In genomic region chr4:67721770-67722597, GRCh38 we compare ENCODE assay signal across 1 cellular context.
TF ChIP-seq lines count a peak whose summit lies in the region.

No MANE protein-coding gene starts in this region.

TF ChIP-seq in K562, 482 proteins besides CTCF, POLR2A, EP300 and RAD21 (continued from another document and continues in another):
- TF ChIP-seq MTA1 (IDR thresholded peaks at IDR 0.05; ENCODE audit: borderline replicate concordance) (peak; percentile 93), PRMT5 (CRISPR knock-in tag; IDR thresholded peaks at IDR 0.05) (no peak), ZNF507 (tag; conservative IDR thresholded peaks at IDR 0.05) (peak; percentile 94), ZNF668 (CRISPR knock-in tag; IDR thresholded peaks at IDR 0.05) (peak; percentile 100), MXI1 (IDR thresholded peaks at IDR 0.05; ENCODE audit: low read depth, low read length) (peak; percentile 87), SMARCC2 (IDR thresholded peaks at IDR 0.05; ENCODE audit: low read depth) (no peak), MEF2A (IDR thresholded peaks at IDR 0.05; ENCODE audit: control insufficient read depth, low read depth, low read length) (0 out of 2 replicates have a peak, but pooled peaks have one; percentile 4), SIN3B (IDR thresholded peaks at IDR 0.05; ENCODE audit: low read depth) (no peak), ZNF12 (CRISPR knock-in tag; IDR thresholded peaks at IDR 0.05) (no peak), SMARCA5 (IDR thresholded peaks at IDR 0.05) (peak; percentile 85), C11orf30 (IDR thresholded peaks at IDR 0.05; ENCODE audit: low read depth) (no peak), SRF (CRISPR knock-in tag; IDR thresholded peaks at IDR 0.05) (peak; percentile 96 to 99), U2AF2 (optimal IDR thresholded peaks at IDR 0.05; ENCODE audit: low read depth, low read length) (no peak), POLR2B (IDR thresholded peaks at IDR 0.05; ENCODE audit: low read depth, partially characterized antibody) (no peak), ZBTB40 (IDR thresholded peaks at IDR 0.05) (0 out of 2 replicates have a peak, but pooled peaks have one; percentile 28), ZBTB40 (CRISPR knock-in tag; IDR thresholded peaks at IDR 0.05) (no peak), CBX5 (IDR thresholded peaks at IDR 0.05; ENCODE audit: borderline replicate concordance, low read depth) (no peak), NFATC3 (IDR thresholded peaks at IDR 0.05) (no peak), CHD2 (IDR thresholded peaks at IDR 0.05; ENCODE audit: low read depth, low read length) (0 out of 2 replicates have a peak, but pooled peaks have one; percentile 38), ARNT (IDR thresholded peaks at IDR 0.05) (peak; percentile 14 to 77; a peak in 3 of 4 replicates), ZFP36 (IDR thresholded peaks at IDR 0.05; ENCODE audit: low read depth, low read length, partially characterized antibody) (peak; percentile 53), SIN3A (IDR thresholded peaks at IDR 0.05; ENCODE audit: borderline replicate concordance in 2 of 2, control insufficient read depth in 1 of 2, low read depth in 2 of 2, low read length in 2 of 2) (peak in 1 of 2 experiments; percentile 94; a peak in 2 of 4 replicates), ELK1 (CRISPR knock-in tag; IDR thresholded peaks at IDR 0.05) (no peak), ETV5 (CRISPR knock-in tag; IDR thresholded peaks at IDR 0.05; ENCODE audit: low read depth) (peak; percentile 93), CC2D1A (IDR thresholded peaks at IDR 0.05) (0 out of 2 replicates have a peak, but pooled peaks have one; percentile 15), ZNF511 (CRISPR knock-in tag; IDR thresholded peaks at IDR 0.05) (no peak), KDM2B (CRISPR knock-in tag; IDR thresholded peaks at IDR 0.05) (peak; percentile 100), TAL1 (IDR thresholded peaks at IDR 0.05) (peak; percentile 23; the same call in 1 of the 2 replicates), TCFL5 (CRISPR knock-in tag; conservative IDR thresholded peaks at IDR 0.05) (peak; percentile 99)
- TF ChIP-seq, protein P1, sequence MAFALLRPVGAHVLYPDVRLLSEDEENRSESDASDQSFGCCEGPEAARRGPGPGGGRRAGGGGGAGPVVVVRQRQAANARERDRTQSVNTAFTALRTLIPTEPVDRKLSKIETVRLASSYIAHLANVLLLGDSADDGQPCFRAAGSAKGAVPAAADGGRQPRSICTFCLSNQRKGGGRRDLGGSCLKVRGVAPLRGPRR (CRISPR knock-in tag; IDR thresholded peaks at IDR 0.05) = peak; percentile 100
- TF ChIP-seq, protein P2, sequence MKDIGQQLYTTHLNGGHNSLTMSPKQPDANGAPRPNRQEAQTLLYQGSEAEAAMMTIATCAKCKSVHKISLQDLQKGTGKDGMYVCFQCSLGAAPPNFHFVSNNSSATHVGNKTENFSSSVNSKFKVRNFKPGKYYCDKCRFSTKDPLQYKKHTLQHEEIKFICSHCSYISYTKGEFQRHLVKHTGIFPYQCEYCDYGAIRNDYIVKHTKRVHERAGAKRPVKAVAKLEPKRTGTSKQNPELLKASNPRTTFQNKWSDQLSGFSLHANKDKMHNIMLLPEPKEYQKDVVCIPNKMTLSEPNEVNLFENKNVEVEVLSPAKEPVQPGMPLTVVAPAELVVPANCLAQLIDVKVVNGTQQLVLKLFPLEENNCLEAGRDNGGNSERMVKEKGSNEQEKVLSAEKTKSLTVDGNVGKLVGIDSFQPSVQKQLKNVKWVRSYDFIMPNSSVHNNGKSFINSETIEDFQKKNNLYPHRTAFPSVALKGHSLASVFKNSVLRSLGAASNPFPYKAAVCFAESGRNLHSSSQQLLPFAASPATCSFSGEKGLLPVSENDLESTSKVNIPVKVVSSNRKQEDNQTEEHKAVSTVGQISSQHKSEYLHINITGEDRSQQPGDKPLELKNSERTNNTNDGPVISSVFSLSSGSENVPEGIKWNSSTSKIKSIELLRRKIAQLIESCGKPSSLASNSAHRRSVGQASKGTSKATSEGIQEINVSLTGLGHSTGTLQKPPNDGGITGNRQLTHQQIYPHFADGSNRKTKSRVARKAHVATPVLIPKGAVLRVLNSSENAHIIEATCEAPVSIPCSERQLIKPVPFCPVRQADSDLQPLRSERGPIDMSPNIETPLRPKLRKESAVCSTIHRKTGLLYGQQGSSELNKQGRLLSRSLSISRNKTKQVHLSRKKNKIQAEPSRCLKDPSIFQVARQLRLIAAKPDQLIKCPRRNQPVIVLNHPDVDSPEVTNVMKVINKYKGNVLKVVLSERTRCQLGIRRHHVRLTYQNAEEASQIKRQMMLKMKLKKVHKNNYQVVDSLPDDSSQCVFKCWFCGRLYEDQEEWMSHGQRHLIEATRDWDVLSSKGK (CRISPR knock-in tag; IDR thresholded peaks at IDR 0.05) = peak; percentile 96
- TF ChIP-seq, protein P3, sequence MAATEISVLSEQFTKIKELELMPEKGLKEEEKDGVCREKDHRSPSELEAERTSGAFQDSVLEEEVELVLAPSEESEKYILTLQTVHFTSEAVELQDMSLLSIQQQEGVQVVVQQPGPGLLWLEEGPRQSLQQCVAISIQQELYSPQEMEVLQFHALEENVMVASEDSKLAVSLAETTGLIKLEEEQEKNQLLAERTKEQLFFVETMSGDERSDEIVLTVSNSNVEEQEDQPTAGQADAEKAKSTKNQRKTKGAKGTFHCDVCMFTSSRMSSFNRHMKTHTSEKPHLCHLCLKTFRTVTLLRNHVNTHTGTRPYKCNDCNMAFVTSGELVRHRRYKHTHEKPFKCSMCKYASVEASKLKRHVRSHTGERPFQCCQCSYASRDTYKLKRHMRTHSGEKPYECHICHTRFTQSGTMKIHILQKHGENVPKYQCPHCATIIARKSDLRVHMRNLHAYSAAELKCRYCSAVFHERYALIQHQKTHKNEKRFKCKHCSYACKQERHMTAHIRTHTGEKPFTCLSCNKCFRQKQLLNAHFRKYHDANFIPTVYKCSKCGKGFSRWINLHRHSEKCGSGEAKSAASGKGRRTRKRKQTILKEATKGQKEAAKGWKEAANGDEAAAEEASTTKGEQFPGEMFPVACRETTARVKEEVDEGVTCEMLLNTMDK (IDR thresholded peaks at IDR 0.05; ENCODE audit: borderline replicate concordance, insufficient read depth, low read depth, low read length, poor library complexity, severe bottlenecking) = no peak
- TF ChIP-seq, protein P4, sequence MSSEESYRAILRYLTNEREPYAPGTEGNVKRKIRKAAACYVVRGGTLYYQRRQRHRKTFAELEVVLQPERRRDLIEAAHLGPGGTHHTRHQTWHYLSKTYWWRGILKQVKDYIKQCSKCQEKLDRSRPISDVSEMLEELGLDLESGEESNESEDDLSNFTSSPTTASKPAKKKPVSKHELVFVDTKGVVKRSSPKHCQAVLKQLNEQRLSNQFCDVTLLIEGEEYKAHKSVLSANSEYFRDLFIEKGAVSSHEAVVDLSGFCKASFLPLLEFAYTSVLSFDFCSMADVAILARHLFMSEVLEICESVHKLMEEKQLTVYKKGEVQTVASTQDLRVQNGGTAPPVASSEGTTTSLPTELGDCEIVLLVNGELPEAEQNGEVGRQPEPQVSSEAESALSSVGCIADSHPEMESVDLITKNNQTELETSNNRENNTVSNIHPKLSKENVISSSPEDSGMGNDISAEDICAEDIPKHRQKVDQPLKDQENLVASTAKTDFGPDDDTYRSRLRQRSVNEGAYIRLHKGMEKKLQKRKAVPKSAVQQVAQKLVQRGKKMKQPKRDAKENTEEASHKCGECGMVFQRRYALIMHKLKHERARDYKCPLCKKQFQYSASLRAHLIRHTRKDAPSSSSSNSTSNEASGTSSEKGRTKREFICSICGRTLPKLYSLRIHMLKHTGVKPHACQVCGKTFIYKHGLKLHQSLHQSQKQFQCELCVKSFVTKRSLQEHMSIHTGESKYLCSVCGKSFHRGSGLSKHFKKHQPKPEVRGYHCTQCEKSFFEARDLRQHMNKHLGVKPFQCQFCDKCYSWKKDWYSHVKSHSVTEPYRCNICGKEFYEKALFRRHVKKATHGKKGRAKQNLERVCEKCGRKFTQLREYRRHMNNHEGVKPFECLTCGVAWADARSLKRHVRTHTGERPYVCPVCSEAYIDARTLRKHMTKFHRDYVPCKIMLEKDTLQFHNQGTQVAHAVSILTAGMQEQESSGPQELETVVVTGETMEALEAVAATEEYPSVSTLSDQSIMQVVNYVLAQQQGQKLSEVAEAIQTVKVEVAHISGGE (CRISPR knock-in tag; IDR thresholded peaks at IDR 0.05) = peak in 2 of 3 experiments; percentile 59 to 96; a peak in 3 of 6 replicates
- TF ChIP-seq, protein P5, sequence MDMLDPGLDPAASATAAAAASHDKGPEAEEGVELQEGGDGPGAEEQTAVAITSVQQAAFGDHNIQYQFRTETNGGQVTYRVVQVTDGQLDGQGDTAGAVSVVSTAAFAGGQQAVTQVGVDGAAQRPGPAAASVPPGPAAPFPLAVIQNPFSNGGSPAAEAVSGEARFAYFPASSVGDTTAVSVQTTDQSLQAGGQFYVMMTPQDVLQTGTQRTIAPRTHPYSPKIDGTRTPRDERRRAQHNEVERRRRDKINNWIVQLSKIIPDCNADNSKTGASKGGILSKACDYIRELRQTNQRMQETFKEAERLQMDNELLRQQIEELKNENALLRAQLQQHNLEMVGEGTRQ (CRISPR knock-in tag; IDR thresholded peaks at IDR 0.05) = no peak
- TF ChIP-seq, protein P6, sequence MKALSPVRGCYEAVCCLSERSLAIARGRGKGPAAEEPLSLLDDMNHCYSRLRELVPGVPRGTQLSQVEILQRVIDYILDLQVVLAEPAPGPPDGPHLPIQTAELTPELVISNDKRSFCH (CRISPR knock-in tag; IDR thresholded peaks at IDR 0.05) = peak; percentile 100
- TF ChIP-seq, protein P6 (tag; IDR thresholded peaks at IDR 0.05) = peak; percentile 100
